ENCODE assay signal across 29 cellular contexts in the genomic region with DNA sequence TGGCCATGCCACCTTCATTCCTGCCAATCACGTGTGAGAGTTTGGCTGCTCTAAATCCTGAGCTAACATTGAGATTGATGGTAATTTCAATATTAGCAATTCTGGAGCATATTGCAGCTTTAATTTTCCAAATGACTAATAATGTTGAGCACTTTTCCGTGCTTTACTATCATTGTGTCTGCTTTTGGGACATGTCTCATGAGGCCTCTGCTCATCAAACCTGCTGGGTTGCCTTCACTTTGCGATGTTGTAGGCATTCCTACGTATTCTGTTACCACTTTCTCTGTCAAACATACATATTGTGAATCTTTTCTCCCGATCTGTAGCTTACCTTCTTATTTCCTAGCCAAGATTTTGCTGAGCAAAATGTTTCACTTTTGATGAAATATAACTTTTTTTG.
"Had no signal": no experiment of that assay in that cellular context is flagged by ENCODE, and none has a peak within 500 bp of the region (broad histone marks: within the 10 kb centered on the region; RNA-seq: fewer than 3 reads in every experiment).

No MANE protein-coding gene starts in this region.

- H3K36me3 Mint-ChIP-seq: stimulated activated effector memory CD8-positive, alpha-beta T cell treated with anti-CD3 and anti-CD28 coated beads, Interleukin-12 subunit alpha, Interleukin-12 subunit beta, amount 100 ng/mL, for 72 hours; stimulated activated memory B cell treated with anti-CD40 and anti-IgM and Interleukin-4, amounts not matched to agents 10 μg/mL and 1 μg/mL and 100 μg/mL, for 72 hours; stimulated activated naive B cell treated with anti-CD40 and anti-IgM and Interleukin-4, amounts not matched to agents 10 μg/mL and 1 μg/mL and 100 μg/mL, for 72 hours; type B pancreatic cell had no signal

- H3K4me1 ChIP-seq: stomach, suprapubic skin, testis, thyroid gland, tibial artery, tibial nerve, transverse colon, upper lobe of left lung, upper lobe of right lung, uterus, vagina had no signal

- H3K27me3 ChIP-seq: testis, thyroid gland, tibial artery, tibial nerve, transverse colon, upper lobe of left lung, upper lobe of right lung, uterus, vagina had no signal

- H3K36me3 ChIP-seq: stomach, suprapubic skin, thoracic aorta, thyroid gland, tibial artery, tibial nerve, transverse colon, upper lobe of left lung, upper lobe of right lung, uterus, vagina had no signal

- DNase-seq: stimulated activated CD4-positive, alpha-beta T cell treated with anti-CD3 and anti-CD28 coated beads, Interleukin-2, amount 100 ng/mL, for 48 hours; stimulated activated CD4-positive, alpha-beta T cell treated with anti-CD3 and anti-CD28 coated beads, Interleukin-4, amount 100 ng/mL, for 1 hour; stimulated activated CD4-positive, alpha-beta T cell treated with anti-CD3 and anti-CD28 coated beads, Interleukin-4, amount 100 ng/mL, for 24 hours; stimulated activated CD4-positive, alpha-beta T cell treated with anti-CD3 and anti-CD28 coated beads, Interleukin-4, amount 100 ng/mL, for 4 hours; stimulated activated CD8-positive, alpha-beta memory T cell treated with anti-CD3 and anti-CD28 coated beads, Interleukin-4, amount 100 ng/mL, for 48 hours; stimulated activated naive B cell treated with anti-CD40 and anti-IgM and Interleukin-4, amounts not matched to agents 10 μg/mL and 1 μg/mL and 100 μg/mL, for 72 hours; stimulated activated naive CD4-positive, alpha-beta T cell; stimulated activated naive CD4-positive, alpha-beta T cell treated with Interleukin-2 at 50 U/mL for 16 hours; stimulated activated naive CD8-positive, alpha-beta T cell treated with anti-CD3 and anti-CD28 coated beads, Interleukin-15, amount 100 ng/mL, for 72 hours; stimulated activated naive CD8-positive, alpha-beta T cell treated with anti-CD3 and anti-CD28 coated beads, Interleukin-15, Interleukin-2, amounts not matched to agents 100 U/mL and 50 U/mL, for 24 hours; stomach; substantia nigra; testis; thyroid gland; tibial artery; transverse colon; trophoblast cell; upper lobe of left lung; upper lobe of right lung; uterus had no signal

- H3K4me1 Mint-ChIP-seq: stimulated activated effector memory CD8-positive, alpha-beta T cell treated with anti-CD3 and anti-CD28 coated beads, Interleukin-12 subunit alpha, Interleukin-12 subunit beta, amount 100 ng/mL, for 72 hours; stimulated activated memory B cell treated with anti-CD40 and anti-IgM and Interleukin-4, amounts not matched to agents 10 μg/mL and 1 μg/mL and 100 μg/mL, for 72 hours; stimulated activated naive B cell treated with anti-CD40 and anti-IgM and Interleukin-4, amounts not matched to agents 10 μg/mL and 1 μg/mL and 100 μg/mL, for 72 hours; stimulated activated naive CD8-positive, alpha-beta T cell treated with anti-CD3 and anti-CD28 coated beads, Interleukin-15, amount 100 ng/mL, for 72 hours had no signal

- H3K9me3 ChIP-seq: stomach, suprapubic skin, testis, thoracic aorta, thyroid gland, tibial artery, tibial nerve, transverse colon, upper lobe of left lung, upper lobe of right lung, uterus, vagina had no signal

- H3K4me3 ChIP-seq: stomach, suprapubic skin, testis, thoracic aorta, thyroid gland, tibial artery, tibial nerve, transverse colon, upper lobe of left lung, upper lobe of right lung, uterus, vagina had no signal

- FAIRE-seq: urothelium cell line had no signal

- H3K9me3 Mint-ChIP-seq: stimulated activated memory B cell treated with anti-CD40 and anti-IgM and Interleukin-4, amounts not matched to agents 10 μg/mL and 1 μg/mL and 100 μg/mL, for 72 hours; stimulated activated naive B cell treated with anti-CD40 and anti-IgM and Interleukin-4, amounts not matched to agents 10 μg/mL and 1 μg/mL and 100 μg/mL, for 72 hours; stimulated activated naive CD8-positive, alpha-beta T cell treated with anti-CD3 and anti-CD28 coated beads, Interleukin-15, amount 100 ng/mL, for 72 hours; stimulated activated naive CD8-positive, alpha-beta T cell treated with anti-CD3 and anti-CD28 coated beads, Interleukin-15, Interleukin-2, amounts not matched to agents 100 ng/mL and 50 ng/mL, for 24 hours; type B pancreatic cell had no signal

- H3K27ac Mint-ChIP-seq: stimulated activated effector memory CD8-positive, alpha-beta T cell treated with anti-CD3 and anti-CD28 coated beads, Interleukin-12 subunit alpha, Interleukin-12 subunit beta, amount 100 ng/mL, for 72 hours; stimulated activated memory B cell treated with anti-CD40 and anti-IgM and Interleukin-4, amounts not matched to agents 10 μg/mL and 1 μg/mL and 100 μg/mL, for 72 hours; stimulated activated naive B cell treated with anti-CD40 and anti-IgM and Interleukin-4, amounts not matched to agents 10 μg/mL and 1 μg/mL and 100 μg/mL, for 72 hours; stimulated activated naive CD8-positive, alpha-beta T cell treated with anti-CD3 and anti-CD28 coated beads, Interleukin-15, Interleukin-2, amounts not matched to agents 100 ng/mL and 50 ng/mL, for 24 hours; type B pancreatic cell had no signal

- H3K4me3 Mint-ChIP-seq: stimulated activated effector memory CD8-positive, alpha-beta T cell treated with anti-CD3 and anti-CD28 coated beads, Interleukin-12 subunit alpha, Interleukin-12 subunit beta, amount 100 ng/mL, for 72 hours; stimulated activated memory B cell treated with anti-CD40 and anti-IgM and Interleukin-4, amounts not matched to agents 10 μg/mL and 1 μg/mL and 100 μg/mL, for 72 hours; stimulated activated naive B cell treated with anti-CD40 and anti-IgM and Interleukin-4, amounts not matched to agents 10 μg/mL and 1 μg/mL and 100 μg/mL, for 72 hours; stimulated activated naive CD8-positive, alpha-beta T cell treated with anti-CD3 and anti-CD28 coated beads, Interleukin-15, amount 100 ng/mL, for 72 hours; stimulated activated naive CD8-positive, alpha-beta T cell treated with anti-CD3 and anti-CD28 coated beads, Interleukin-15, Interleukin-2, amounts not matched to agents 100 ng/mL and 50 ng/mL, for 24 hours; type B pancreatic cell had no signal

- H3K27ac ChIP-seq: stomach, suprapubic skin, testis, thoracic aorta, thyroid gland, tibial artery, tibial nerve, transverse colon, upper lobe of left lung, upper lobe of right lung, uterus, vagina had no signal
